ENCODE assay signal across 16 cellular contexts in the genomic region with DNA sequence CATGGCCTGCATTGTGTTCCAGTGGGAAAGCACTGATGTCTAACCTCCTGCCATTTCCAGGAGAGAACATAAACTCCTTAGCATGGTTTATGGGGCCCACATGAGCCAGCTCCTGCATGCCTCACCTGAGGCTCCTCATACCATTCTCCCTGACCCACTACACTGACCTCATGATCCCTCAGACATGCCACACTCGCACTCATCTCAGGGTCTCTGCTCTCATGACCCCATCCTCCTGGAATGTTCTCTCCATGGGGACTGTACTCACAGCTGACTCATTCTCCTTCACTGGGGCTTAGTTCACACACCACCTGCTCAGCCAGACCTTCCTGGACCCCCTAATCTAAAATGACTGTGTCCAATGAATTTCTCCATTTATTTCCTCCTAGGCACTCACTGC. TPM values are rescaled to one million over a fixed set of nuclear protein-coding genes. Genes with fewer than 3 reads are reported as not detected.
DNase-seq lines count a peak whose midpoint lies in the region; ATAC-seq and TF ChIP-seq lines count a peak whose summit lies in the region.
"Had no signal": no experiment of that assay in that cellular context is flagged by ENCODE, and none has a peak within 500 bp of the region (broad histone marks: within the 10 kb centered on the region; RNA-seq: fewer than 3 reads in every experiment).

No MANE protein-coding gene starts in this region.

- H3K4me3 ChIP-seq in RWPE2 (ENCODE audit: severe bottlenecking), result no peak overlapping the region

- no peak overlapping the region for H3K27ac Mint-ChIP-seq in CD14-positive monocyte
- H3K27ac Mint-ChIP-seq: activated CD8-positive, alpha-beta memory T cell treated with anti-CD3 and anti-CD28 coated beads, Interleukin-2, amount 10 ng/mL, durations not matched to agents 7 days and 5 days; activated naive CD4-positive, alpha-beta T cell treated with anti-CD3 and anti-CD28 coated beads for 36 hours had no signal

- H3K4me1 ChIP-seq in RWPE2 (ENCODE audit: insufficient read depth, poor library complexity, severe bottlenecking) (peaks cover 16% of the 10 kb centered on the region), foreskin keratinocyte (peaks cover 3% of the 10 kb centered on the region)

- peaks cover 10% of the 10 kb centered on the region for H3K4me1 Mint-ChIP-seq in CD14-positive monocyte

- no peaks in the 10 kb centered on the region for H3K36me3 ChIP-seq in RWPE2 (ENCODE audit: low read depth)

- H3K27ac ChIP-seq in RWPE2 (ENCODE audit: poor library complexity, severe bottlenecking) (peak overlapping the region; percentile 42), foreskin keratinocyte (no peak overlapping the region)
- H3K27ac ChIP-seq: C4-2B had no signal

- peak; percentile 66 for DNase-seq in HK-2 (ENCODE audit: unreplicated experiment)
- no peak for DNase-seq in RWPE2 (ENCODE audit: low spot score)
- DNase-seq in foreskin keratinocyte, result peak; percentile 55 to 81
- DNase-seq in renal cortical epithelial cell (ENCODE audit: low read depth), result peak; percentile 91
- no peak for DNase-seq in hypothalamus (lab: John Stamatoyannopoulos, UW)
- no peak for DNase-seq in CD14-positive monocyte (ENCODE audit: low spot score)
- no peak for DNase-seq in NK-92 treated with Interleukin-12 subunit alpha and Interleukin-12 subunit beta, amount 100 ng/mL, for 24 hours (lab: John Stamatoyannopoulos, UW)
- DNase-seq: activated CD4-positive, CD25-positive, alpha-beta regulatory T cell treated with anti-CD3 and anti-CD28 coated beads, Interleukin-2, amount 50 U/mL, for 72 hours; activated CD8-positive, alpha-beta memory T cell treated with anti-CD3 and anti-CD28 coated beads, Interleukin-2, amount 10 ng/mL, durations not matched to agents 7 days and 5 days; activated naive CD4-positive, alpha-beta T cell treated with anti-CD3 and anti-CD28 coated beads for 36 hours; effector CD4-positive, alpha-beta T cell; NCI-H1694 treated with DMSO at 0.1 percent for 48 hours; NCI-H510A; T-helper 1 cell had no signal

- H3K27me3 ChIP-seq in RWPE2 (ENCODE audit: insufficient read depth, poor library complexity, severe bottlenecking) (no peaks in the 10 kb centered on the region), foreskin keratinocyte (no peaks in the 10 kb centered on the region)

- H3K4me3 Mint-ChIP-seq in CD14-positive monocyte, result no peak overlapping the region
- H3K4me3 Mint-ChIP-seq: activated CD8-positive, alpha-beta memory T cell treated with anti-CD3 and anti-CD28 coated beads, Interleukin-2, amount 10 ng/mL, durations not matched to agents 7 days and 5 days; activated naive CD4-positive, alpha-beta T cell treated with anti-CD3 and anti-CD28 coated beads for 36 hours had no signal

- no peak for TF ChIP-seq CTCF in RWPE2 (IDR thresholded peaks at IDR 0.05; ENCODE audit: poor library complexity, severe bottlenecking)
- TF ChIP-seq CTCF in foreskin keratinocyte (conservative IDR thresholded peaks at IDR 0.05), result no peak
- TF ChIP-seq CTCF in CD14-positive monocyte (IDR thresholded peaks at IDR 0.05), result no peak

- H3K27me3 Mint-ChIP-seq in CD14-positive monocyte (ENCODE audit: low read depth in 3 of 3), result peaks cover 4 to 26% (median 16%) of the 10 kb centered on the region in 3 donors

- peak; percentile 19; the same call in 2 of the 3 replicates for ATAC-seq in RWPE2 (ENCODE audit: low read depth)
- peak; percentile 2 for ATAC-seq in foreskin keratinocyte
- ATAC-seq: activated CD8-positive, alpha-beta memory T cell treated with anti-CD3 and anti-CD28 coated beads, Interleukin-2, amount 10 ng/mL, durations not matched to agents 7 days and 5 days; Panc1 had no signal

- no peaks in the 10 kb centered on the region for H3K9me3 ChIP-seq in RWPE2 (ENCODE audit: severe bottlenecking)

- no peaks in the 10 kb centered on the region for H3K36me3 Mint-ChIP-seq in CD14-positive monocyte
- H3K36me3 Mint-ChIP-seq: activated CD8-positive, alpha-beta memory T cell treated with anti-CD3 and anti-CD28 coated beads, Interleukin-2, amount 10 ng/mL, durations not matched to agents 7 days and 5 days had no signal

- H3K9me3 Mint-ChIP-seq in CD14-positive monocyte, result peaks cover 0 to 2% (median 0%) of the 10 kb centered on the region in 7 donors
- H3K9me3 Mint-ChIP-seq: activated naive CD4-positive, alpha-beta T cell treated with anti-CD3 and anti-CD28 coated beads for 36 hours had no signal

- intact Hi-C loops in CD14-positive monocyte (cut with micrococcal nuclease), result no loop called here

RNA-seq across cellular contexts. Expression of a gene that starts 4.0 kb away (rescaled TPM):
- total RNA-seq in foreskin keratinocyte (2.3 and 2.8 TPM in 2 replicates), renal cortical epithelial cell (119 and 499 TPM in 2 replicates)
- polyA plus RNA-seq in foreskin keratinocyte (2.0 and 2.5 TPM in 2 replicates), CD14-positive monocyte (under 1 TPM in 1 of 2 donors, not detected in 1; 0.51 TPM)

Comparison
In these comparisons a context has a peak if more than half of its experiments do, and no peak if none do; other contexts are left out.
1. DNase-seq: peak in HK-2 (single experiment), foreskin keratinocyte (2 of 2) and renal cortical epithelial cell (single experiment); none in RWPE2 (single experiment), hypothalamus (0 of 51), CD14-positive monocyte (single experiment) and NK-92 treated with Interleukin-12 subunit alpha and Interleukin-12 subunit beta, amount 100 ng/mL, for 24 hours (single experiment).
2. RNA of a gene that starts 4.0 kb away (total RNA-seq): 119 to 499 TPM in renal cortical epithelial cell; 2.3 to 2.8 TPM in foreskin keratinocyte; every median in the first group is over 10 times any median in the second.